ENCODE assay signal across 20 cellular contexts in genomic region chr10:351770-352318, GRCh38.
DNase-seq lines count a peak whose midpoint lies in the region; ATAC-seq and TF ChIP-seq lines count a peak whose summit lies in the region.
"Had no signal": no experiment of that assay in that cellular context is flagged by ENCODE, and none has a peak within 500 bp of the region (broad histone marks: within the 10 kb centered on the region; RNA-seq: fewer than 3 reads in every experiment).

No MANE protein-coding gene starts in this region.

- ATAC-seq in activated CD4-positive, alpha-beta T cell treated with anti-CD3 and anti-CD28 coated beads for 36 hours, result peak; percentile 81
- ATAC-seq in CD4-positive, alpha-beta T cell (ENCODE audit: poor library complexity), result peak; percentile 94
- peak; percentile 95 to 96 for ATAC-seq in naive thymus-derived CD8-positive, alpha-beta T cell
- no peak for ATAC-seq in GM18511 (IDR thresholded peaks at IDR 0.05; ENCODE audit: unreplicated experiment)
- ATAC-seq: body of pancreas had no signal

- TF ChIP-seq CTCF in CD4-positive, alpha-beta T cell (IDR thresholded peaks at IDR 0.05), result no peak
- TF ChIP-seq CTCF in MM.1S (IDR thresholded peaks at IDR 0.05; ENCODE audit: low read length) (no peak), endothelial cell (IDR thresholded peaks at IDR 0.05; ENCODE audit: unreplicated experiment) (no peak)

- intact Hi-C loops in activated CD4-positive, alpha-beta T cell treated with anti-CD3 and anti-CD28 coated beads for 36 hours (cut with DNase I, micrococcal nuclease), result no loop called here
- intact Hi-C loops in CD4-positive, alpha-beta T cell (cut with DNase I, micrococcal nuclease), result no loop called here

- no peaks in the 10 kb centered on the region for H3K9me2 ChIP-seq in MM.1S (replicated peaks; ENCODE audit: insufficient read depth, low read length)

- POLR2A ChIA-PET in activated CD4-positive, alpha-beta T cell treated with anti-CD3 and anti-CD28 coated beads for 36 hours (lab: Charles Lee), result interaction anchor here (0.7 kb wide), 1 partner anchor 34 kb away, joined by 3 read pairs; no protein-coding TSS in a partner anchor
- POLR2A ChIA-PET in CD4-positive, alpha-beta T cell (lab: Charles Lee), result interaction anchor here (1.8 kb wide), 2 partner anchors 22 to 119 kb away, joined by 4 to 5 read pairs; no protein-coding TSS in a partner anchor
- POLR2A ChIA-PET in naive thymus-derived CD8-positive, alpha-beta T cell (lab: Charles Lee), result interaction anchor here (0.8 to 2.6 kb wide), 6 partner anchors 10 to 133 kb away, joined by 3 to 12 read pairs (median 8); no protein-coding TSS in a partner anchor

- no peaks in the 10 kb centered on the region for H4K20me1 ChIP-seq in MM.1S (ENCODE audit: insufficient read depth, low read length)

- H3K36me3 ChIP-seq in MM.1S (replicated peaks; ENCODE audit: insufficient read depth, low read length), result no peaks in the 10 kb centered on the region

- no peaks in the 10 kb centered on the region for H3K27me3 Mint-ChIP-seq in activated CD4-positive, alpha-beta T cell treated with anti-CD3 and anti-CD28 coated beads for 36 hours
- H3K27me3 Mint-ChIP-seq in CD4-positive, alpha-beta T cell, result no peaks in the 10 kb centered on the region
- H3K27me3 Mint-ChIP-seq in naive thymus-derived CD8-positive, alpha-beta T cell, result no peaks in the 10 kb centered on the region
- peaks cover 12% of the 10 kb centered on the region for H3K27me3 Mint-ChIP-seq in endothelial cell (ENCODE audit: unreplicated experiment)

- no peaks in the 10 kb centered on the region for H3K79me2 ChIP-seq in MM.1S (ENCODE audit: low read length)

- H3K9me3 ChIP-seq in CD4-positive, alpha-beta T cell (ENCODE audit: control insufficient read depth, low read length), result no peaks in the 10 kb centered on the region
- no peaks in the 10 kb centered on the region for H3K9me3 ChIP-seq in MM.1S (replicated peaks; ENCODE audit: insufficient read depth, low read length)
- H3K9me3 ChIP-seq: body of pancreas, tibial nerve had no signal

- H3K4me3 ChIP-seq in MM.1S (ENCODE audit: low read length), result no peak overlapping the region
- H3K4me3 ChIP-seq: body of pancreas, smooth muscle cell, tibial nerve had no signal

- H3F3A ChIP-seq in MM.1S (ENCODE audit: insufficient read depth, low read length), result no peaks in the 10 kb centered on the region

- H2AFZ ChIP-seq in MM.1S (ENCODE audit: low read length), result no peak overlapping the region

- H3K27me3 ChIP-seq in CD4-positive, alpha-beta T cell (ENCODE audit: control insufficient read depth, insufficient read depth, low read length), result no peaks in the 10 kb centered on the region
- no peaks in the 10 kb centered on the region for H3K27me3 ChIP-seq in MM.1S (replicated peaks; ENCODE audit: insufficient read depth, low read length)
- H3K27me3 ChIP-seq: body of pancreas, tibial nerve had no signal

- no peaks in the 10 kb centered on the region for H3K4me1 ChIP-seq in MM.1S (ENCODE audit: low read length)
- H3K4me1 ChIP-seq: body of pancreas, tibial nerve had no signal

- no peak overlapping the region for H3K4me2 ChIP-seq in MM.1S (ENCODE audit: low read depth, low read length)
- H3K4me2 ChIP-seq: KMS-11, smooth muscle cell had no signal

- peaks cover 17% of the 10 kb centered on the region for H3K4me1 Mint-ChIP-seq in activated CD4-positive, alpha-beta T cell treated with anti-CD3 and anti-CD28 coated beads for 36 hours
- peaks cover 21% of the 10 kb centered on the region for H3K4me1 Mint-ChIP-seq in CD4-positive, alpha-beta T cell (ENCODE audit: low read depth)
- peaks cover 20 to 42% (median 24%) of the 10 kb centered on the region in 4 donors for H3K4me1 Mint-ChIP-seq in naive thymus-derived CD8-positive, alpha-beta T cell
- no peaks in the 10 kb centered on the region for H3K4me1 Mint-ChIP-seq in endothelial cell (ENCODE audit: unreplicated experiment)
- H3K4me1 Mint-ChIP-seq: immature natural killer cell had no signal

- H3K36me3 Mint-ChIP-seq in activated CD4-positive, alpha-beta T cell treated with anti-CD3 and anti-CD28 coated beads for 36 hours (ENCODE audit: low read depth), result no peaks in the 10 kb centered on the region
- H3K36me3 Mint-ChIP-seq in CD4-positive, alpha-beta T cell (ENCODE audit: low read depth), result peaks cover 31% of the 10 kb centered on the region
- H3K36me3 Mint-ChIP-seq in naive thymus-derived CD8-positive, alpha-beta T cell, result peaks cover 0 to 11% (median 2%) of the 10 kb centered on the region in 3 donors
- H3K36me3 Mint-ChIP-seq in endothelial cell (ENCODE audit: low read depth, unreplicated experiment), result peaks cover 21% of the 10 kb centered on the region

- H3K9me3 Mint-ChIP-seq in activated CD4-positive, alpha-beta T cell treated with anti-CD3 and anti-CD28 coated beads for 36 hours (ENCODE audit: low read depth), result no peaks in the 10 kb centered on the region
- H3K9me3 Mint-ChIP-seq in CD4-positive, alpha-beta T cell, result no peaks in the 10 kb centered on the region
- H3K9me3 Mint-ChIP-seq in naive thymus-derived CD8-positive, alpha-beta T cell, result no peaks in the 10 kb centered on the region
- H3K9me3 Mint-ChIP-seq in endothelial cell (ENCODE audit: unreplicated experiment), result no peaks in the 10 kb centered on the region
- H3K9me3 Mint-ChIP-seq: immature natural killer cell had no signal

- no peak overlapping the region for H3K4me3 Mint-ChIP-seq in activated CD4-positive, alpha-beta T cell treated with anti-CD3 and anti-CD28 coated beads for 36 hours
- H3K4me3 Mint-ChIP-seq in CD4-positive, alpha-beta T cell, result peak overlapping the region; percentile 4
- peak overlapping the region; percentile 67 to 90 (median 79) for H3K4me3 Mint-ChIP-seq in naive thymus-derived CD8-positive, alpha-beta T cell
- H3K4me3 Mint-ChIP-seq in endothelial cell (ENCODE audit: unreplicated experiment), result no peak overlapping the region
- H3K4me3 Mint-ChIP-seq: immature natural killer cell had no signal

- H3K9ac ChIP-seq in MM.1S (ENCODE audit: low read length), result no peak overlapping the region
- H3K9ac ChIP-seq: KMS-11 had no signal

- H3K27ac Mint-ChIP-seq in activated CD4-positive, alpha-beta T cell treated with anti-CD3 and anti-CD28 coated beads for 36 hours, result peak overlapping the region; percentile 17
- H3K27ac Mint-ChIP-seq in CD4-positive, alpha-beta T cell, result peak overlapping the region; percentile 78
- peak overlapping the region; percentile 66 to 99 (median 92) for H3K27ac Mint-ChIP-seq in naive thymus-derived CD8-positive, alpha-beta T cell
- no peak overlapping the region for H3K27ac Mint-ChIP-seq in endothelial cell (ENCODE audit: unreplicated experiment)
- H3K27ac Mint-ChIP-seq: immature natural killer cell had no signal

- CTCF ChIA-PET in activated CD4-positive, alpha-beta T cell treated with anti-CD3 and anti-CD28 coated beads for 36 hours (lab: Charles Lee), result no interaction called here
- CTCF ChIA-PET in CD4-positive, alpha-beta T cell (lab: Charles Lee), result no interaction called here

- no peak overlapping the region for H3K27ac ChIP-seq in CD4-positive, alpha-beta T cell (ENCODE audit: low read depth, low read length)
- H3K27ac ChIP-seq in MM.1S (ENCODE audit: low read length), result no peak overlapping the region
- H3K27ac ChIP-seq: 22Rv1, body of pancreas, KMS-11, tibial nerve had no signal

- DNase-seq in activated CD4-positive, alpha-beta T cell treated with anti-CD3 and anti-CD28 coated beads for 36 hours, result peak; percentile 49
- DNase-seq in activated CD4-positive, alpha-beta T cell treated with anti-CD3 and anti-CD28 coated beads, Interleukin-2, amount 50 U/mL, for 4 hours, result no peak
- DNase-seq in CD4-positive, alpha-beta T cell, result peak in 4 of 10 experiments; percentile 9 to 32 (median 14)
- DNase-seq in activated CD8-positive, alpha-beta memory T cell treated with anti-CD3 and anti-CD28 coated beads, Interleukin-2, amount 50 U/mL, for 4 hours, result peak; percentile 39
- DNase-seq in naive thymus-derived CD8-positive, alpha-beta T cell, result peak in 9 of 10 donors; percentile 25 to 81 (median 58)
- DNase-seq in MM.1S (no peak), endothelial cell (ENCODE audit: low spot score) (no peak)
- DNase-seq: AML-193, body of pancreas, COR-L47, GOT3, immature natural killer cell, NCI-H1048, NCI-H2081, NCI-H510A had no signal

Comparison
In these comparisons a context has a peak if more than half of its experiments do, and no peak if none do; other contexts are left out.
1. DNase-seq: peak in activated CD4-positive, alpha-beta T cell treated with anti-CD3 and anti-CD28 coated beads for 36 hours (single experiment), activated CD8-positive, alpha-beta memory T cell treated with anti-CD3 and anti-CD28 coated beads, Interleukin-2, amount 50 U/mL, for 4 hours (single experiment) and naive thymus-derived CD8-positive, alpha-beta T cell (9 of 10); none in activated CD4-positive, alpha-beta T cell treated with anti-CD3 and anti-CD28 coated beads, Interleukin-2, amount 50 U/mL, for 4 hours (0 of 2), MM.1S (single experiment) and endothelial cell (single experiment).
2. H3K4me3 Mint-ChIP-seq: peak in CD4-positive, alpha-beta T cell (single experiment) and naive thymus-derived CD8-positive, alpha-beta T cell (10 of 10); none in activated CD4-positive, alpha-beta T cell treated with anti-CD3 and anti-CD28 coated beads for 36 hours (single experiment) and endothelial cell (single experiment).